In the genomic region with DNA sequence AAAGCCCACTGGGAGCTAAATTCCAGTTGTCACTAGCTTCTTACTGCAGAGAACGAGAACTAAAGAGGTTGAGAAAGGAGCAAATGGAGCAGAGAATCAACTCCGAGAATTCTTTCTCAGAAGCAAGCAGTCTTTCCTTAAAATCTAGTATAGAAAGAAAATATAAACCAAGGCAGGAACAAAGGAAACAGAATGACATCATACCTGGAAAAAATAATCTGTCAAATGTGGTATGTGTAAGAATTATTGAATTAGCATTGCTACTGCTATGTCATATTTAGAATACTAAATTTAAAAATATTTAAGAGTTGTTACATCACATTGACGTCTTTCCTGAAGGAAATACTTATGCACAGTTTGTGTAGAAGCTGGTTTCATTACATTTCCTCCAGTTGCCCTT, we compare ENCODE assay signal across 26 cellular contexts. TPM values are rescaled to one million over a fixed set of nuclear protein-coding genes. Genes with fewer than 3 reads are reported as not detected.
DNase-seq lines count a peak whose midpoint lies in the region; ATAC-seq, FAIRE-seq and TF ChIP-seq lines count a peak whose summit lies in the region.
"Had no signal": no experiment of that assay in that cellular context is flagged by ENCODE, and none has a peak within 500 bp of the region (broad histone marks: within the 10 kb centered on the region; RNA-seq: fewer than 3 reads in every experiment).

No MANE protein-coding gene starts in this region.

- DNase-seq in activated naive CD4-positive, alpha-beta T cell treated with anti-CD3 and anti-CD28 coated beads, Interleukin-2, amount 50 U/mL, for 16 hours: no peak
- no peak for DNase-seq in T-helper 17 cell
- no peak for DNase-seq in dedifferentiated amniotic fluid mesenchymal stem cell (ENCODE audit: extremely low spot score)
- DNase-seq in kidney: no peak
- DNase-seq in Kasumi-1 (lab: John Stamatoyannopoulos, UW): no peak
- DNase-seq: 8988T, ACHN, BE2C, DMS153, NCI-H1105 treated with DMSO at 0.1 percent for 48 hours, NCI-H146, NCI-H1930, NCI-H2107, NCI-H446, NCI-H526, NCI-H82, Right ventricle myocardium superior, RPMI8226 had no signal

- H3K4me2 ChIP-seq in skeletal muscle satellite cell (ENCODE audit: low read length): peak overlapping the region; percentile 23
- H3K4me2 ChIP-seq: KMS-11 had no signal

- no peaks in the 10 kb centered on the region for H3K36me3 ChIP-seq in endocrine pancreas (ENCODE audit: control insufficient read depth, insufficient read depth, low read length)
- H3K36me3 ChIP-seq in skeletal muscle satellite cell (ENCODE audit: insufficient read depth, low read length): peaks cover 52% of the 10 kb centered on the region
- H3K36me3 ChIP-seq in kidney (ENCODE audit: control insufficient read depth in 1 of 2, insufficient read depth in 2 of 2, low read length in 2 of 2): peaks cover 9 to 27% of the 10 kb centered on the region in 2 donors

- peaks cover 39% of the 10 kb centered on the region for H3K4me1 Mint-ChIP-seq in activated naive CD4-positive, alpha-beta T cell treated with anti-CD3 and anti-CD28 coated beads, Interleukin-2, amount 50 U/mL, for 24 hours
- H3K4me1 Mint-ChIP-seq in T-helper 17 cell: peaks cover 25% of the 10 kb centered on the region

- H3K9me3 ChIP-seq in T-helper 17 cell (ENCODE audit: control insufficient read depth, low read length, poor library complexity, severe bottlenecking) (no peaks in the 10 kb centered on the region), endocrine pancreas (ENCODE audit: control insufficient read depth, low read length) (no peaks in the 10 kb centered on the region), skeletal muscle satellite cell (replicated peaks; ENCODE audit: low read length) (no peaks in the 10 kb centered on the region), kidney (ENCODE audit: control insufficient read depth in 1 of 2, low read length in 2 of 2) (no peaks in the 10 kb centered on the region)
- H3K9me3 ChIP-seq: BE2C, SJSA1 had no signal

- no peak overlapping the region for H3K4me3 Mint-ChIP-seq in activated naive CD4-positive, alpha-beta T cell treated with anti-CD3 and anti-CD28 coated beads, Interleukin-2, amount 50 U/mL, for 24 hours
- no peak overlapping the region for H3K4me3 Mint-ChIP-seq in T-helper 17 cell
- H3K4me3 Mint-ChIP-seq: CD14-positive monocyte, IgD-negative memory B cell had no signal

- H3K36me3 Mint-ChIP-seq in activated naive CD4-positive, alpha-beta T cell treated with anti-CD3 and anti-CD28 coated beads, Interleukin-2, amount 50 U/mL, for 24 hours: peaks cover 8% of the 10 kb centered on the region
- peaks cover 4% of the 10 kb centered on the region for H3K36me3 Mint-ChIP-seq in T-helper 17 cell (ENCODE audit: low read depth)

- H3K27me3 Mint-ChIP-seq in activated naive CD4-positive, alpha-beta T cell treated with anti-CD3 and anti-CD28 coated beads, Interleukin-2, amount 50 U/mL, for 24 hours: no peaks in the 10 kb centered on the region
- no peaks in the 10 kb centered on the region for H3K27me3 Mint-ChIP-seq in T-helper 17 cell
- H3K27me3 Mint-ChIP-seq: IgD-negative memory B cell had no signal

- peaks cover 18% of the 10 kb centered on the region for H3K4me1 ChIP-seq in endocrine pancreas (ENCODE audit: control insufficient read depth, insufficient read depth, low read length)
- H3K4me1 ChIP-seq in skeletal muscle satellite cell (ENCODE audit: control insufficient read depth, insufficient read depth, low read length): peaks cover 32% of the 10 kb centered on the region
- peaks cover 5 to 8% of the 10 kb centered on the region in 2 donors for H3K4me1 ChIP-seq in kidney (ENCODE audit: control insufficient read depth in 1 of 2, insufficient read depth in 1 of 2, low read depth in 1 of 2, low read length in 2 of 2)

- ATAC-seq in T-helper 17 cell: no peak
- ATAC-seq: HCT116 had no signal

- H3K9ac ChIP-seq in endocrine pancreas (ENCODE audit: control insufficient read depth, insufficient read depth, low read length): peak overlapping the region; percentile 3
- no peak overlapping the region for H3K9ac ChIP-seq in skeletal muscle satellite cell (ENCODE audit: low read depth, low read length)
- H3K9ac ChIP-seq in kidney (ENCODE audit: low read length in 2 of 2): no peak overlapping the region
- H3K9ac ChIP-seq: KMS-11 had no signal

- no peak overlapping the region for H3K27ac ChIP-seq in kidney (ENCODE audit: low read depth in 2 of 2, low read length in 2 of 2)
- H3K27ac ChIP-seq: KMS-11, SJSA1 had no signal

- intact Hi-C loops in kidney (cut with DNase I): no loop called here

- TF ChIP-seq CTCF in kidney (IDR thresholded peaks at IDR 0.05; ENCODE audit: borderline replicate concordance, extremely low read depth, insufficient read depth): no peak

- FAIRE-seq in kidney (lab: Jason Lieb, UNC): no peak

- H3K27me3 ChIP-seq in endocrine pancreas (ENCODE audit: control insufficient read depth, insufficient read depth, low read length) (no peaks in the 10 kb centered on the region), skeletal muscle satellite cell (ENCODE audit: control insufficient read depth, insufficient read depth, low read length) (no peaks in the 10 kb centered on the region)
- H3K27me3 ChIP-seq: BE2C, SJSA1 had no signal

- H3K4me3 ChIP-seq in endocrine pancreas (ENCODE audit: control insufficient read depth, insufficient read depth, low read length) (no peak overlapping the region), skeletal muscle satellite cell (ENCODE audit: low read length) (no peak overlapping the region), kidney (ENCODE audit: low read length in 2 of 2) (no peak overlapping the region)
- H3K4me3 ChIP-seq: SJSA1 had no signal

- H3K9me3 Mint-ChIP-seq in activated naive CD4-positive, alpha-beta T cell treated with anti-CD3 and anti-CD28 coated beads, Interleukin-2, amount 50 U/mL, for 24 hours: no peaks in the 10 kb centered on the region
- H3K9me3 Mint-ChIP-seq: CD14-positive monocyte, IgD-negative memory B cell had no signal

- H3K27ac Mint-ChIP-seq in activated naive CD4-positive, alpha-beta T cell treated with anti-CD3 and anti-CD28 coated beads, Interleukin-2, amount 50 U/mL, for 24 hours: peak overlapping the region; percentile 88
- peak overlapping the region; percentile 43 for H3K27ac Mint-ChIP-seq in T-helper 17 cell
- H3K27ac Mint-ChIP-seq: CD14-positive monocyte had no signal

RNA-seq across cellular contexts. Expression of gene SLF2, which starts 4.3 kb away (rescaled TPM):
- total RNA-seq in T-helper 17 cell (10 to 100 TPM; 16.8 to 19.3 TPM), kidney (29.6 TPM)
- 21.6 and 30.4 TPM in 2 replicates for total RNA-seq in skeletal muscle satellite cell (2012; rRNA removed)
- polyA plus RNA-seq in kidney (ENCODE audit: insufficient read depth, low read depth, low replicate concordance): 6.7 TPM

RNA-seq across cellular contexts. Expression of gene SEMA4G, which starts 52.2 kb away (rescaled TPM):
- total RNA-seq in T-helper 17 cell: 1 to 10 TPM in 1 of 2 donors, under 1 TPM in 1; 0.96 to 2.5 TPM
- total RNA-seq in skeletal muscle satellite cell (2012; rRNA removed): 0.76 and 0.87 TPM in 2 replicates
- total RNA-seq in kidney: 6.1 TPM
- polyA plus RNA-seq in kidney (ENCODE audit: insufficient read depth, low read depth, low replicate concordance): 23.5 TPM
- polyA plus RNA-seq: CD14-positive monocyte, IgD-negative memory B cell had no signal
